ENCODE assay signal across 24 cellular contexts in the genomic region with DNA sequence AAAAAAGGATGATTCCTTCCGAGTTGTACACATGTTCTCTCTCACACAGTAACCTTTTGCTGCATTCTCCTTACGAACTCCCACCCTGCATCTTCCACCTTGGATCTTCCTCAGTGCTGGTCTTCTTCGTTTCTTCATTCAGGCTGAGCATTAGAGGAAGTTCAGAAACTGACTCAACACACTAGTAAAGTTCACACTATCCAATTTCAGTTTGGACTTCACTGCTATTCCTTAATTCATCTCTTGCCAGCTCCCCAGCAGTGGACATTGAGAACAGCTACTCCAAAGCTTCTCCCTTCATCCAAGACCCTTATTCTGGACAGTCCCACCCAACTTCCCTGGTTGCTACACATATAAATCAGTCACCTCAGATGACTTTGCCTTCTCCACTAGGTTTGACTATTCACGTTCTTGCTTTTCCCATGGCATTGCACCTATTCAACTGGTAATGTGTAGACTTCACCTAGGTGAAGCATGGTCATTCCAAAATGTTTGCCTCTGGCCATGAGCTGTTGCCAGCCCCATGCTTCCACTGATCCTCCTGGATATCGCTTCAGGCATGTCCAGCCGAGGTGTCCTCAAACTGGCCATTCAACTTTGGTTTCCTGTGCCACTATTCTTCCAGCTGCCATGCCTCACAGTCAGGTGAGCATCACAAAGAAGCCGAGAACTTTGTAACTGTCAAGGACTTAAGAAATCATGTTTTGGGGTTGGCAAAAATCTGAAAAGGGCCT.
"Had no signal": no experiment of that assay in that cellular context is flagged by ENCODE, and none has a peak within 500 bp of the region (broad histone marks: within the 10 kb centered on the region; RNA-seq: fewer than 3 reads in every experiment).

No MANE protein-coding gene starts in this region.

- DNase-seq: activated CD4-positive, alpha-beta T cell treated with anti-CD3 and anti-CD28 coated beads for 48 hours; activated CD4-positive, alpha-beta T cell treated with anti-CD3 and anti-CD28 coated beads, Interleukin-2, amount 50 U/mL, for 48 hours; activated CD8-positive, alpha-beta memory T cell treated with anti-CD3 and anti-CD28 coated beads, Interleukin-2, amount 50 U/mL, for 4 hours; activated effector memory CD4-positive, alpha-beta T cell treated with anti-CD3 and anti-CD28 coated beads, Interleukin-2, amount 50 U/mL, for 16 hours; activated naive CD4-positive, alpha-beta T cell treated with anti-CD3 and anti-CD28 coated beads, Interleukin-2, amount 10 ng/mL, durations not matched to agents 7 days and 5 days; activated T-cell treated with anti-CD3 and anti-CD28 coated beads, Interleukin-2, amount 50 U/mL, for 1 hour; amniotic stem cell; caudate nucleus; endodermal cell; foreskin keratinocyte; islet precursor cell; mammary epithelial cell; naive thymus-derived CD8-positive, alpha-beta T cell; posterior cingulate gyrus; right lobe of liver; stimulated activated CD4-positive, alpha-beta T cell treated with anti-CD3 and anti-CD28 coated beads, Interleukin-2, amount 100 ng/mL, for 48 hours; stimulated activated naive CD8-positive, alpha-beta T cell treated with anti-CD3 and anti-CD28 coated beads, Interleukin-15, Interleukin-2, amounts not matched to agents 100 U/mL and 50 U/mL, for 24 hours; T-helper 1 cell; testis; transverse colon; WERI-Rb-1 had no signal

- H3K36me3 ChIP-seq: uterus had no signal

- H3K27ac ChIP-seq: esophagus muscularis mucosa, foreskin keratinocyte, right lobe of liver, testis, transverse colon, WERI-Rb-1 had no signal

- H3K9me3 ChIP-seq: esophagus muscularis mucosa, right lobe of liver, testis, transverse colon, uterus had no signal

- H3K4me3 ChIP-seq: esophagus muscularis mucosa, right lobe of liver, testis, transverse colon, uterus had no signal

- H3K27me3 ChIP-seq: esophagus muscularis mucosa, foreskin keratinocyte, right lobe of liver, testis, transverse colon, uterus had no signal

- H3K4me1 ChIP-seq: uterus had no signal

- ATAC-seq: activated CD4-positive, CD25-positive, alpha-beta regulatory T cell treated with anti-CD3 and anti-CD28 coated beads, Interleukin-2, amount 50 U/mL, for 24 hours; foreskin keratinocyte; naive thymus-derived CD8-positive, alpha-beta T cell; right lobe of liver; stimulated activated naive CD8-positive, alpha-beta T cell treated with anti-CD3 and anti-CD28 coated beads, Interleukin-15, Interleukin-2, amounts not matched to agents 100 U/mL and 50 U/mL, for 24 hours had no signal
